ENCODE assay signal across 10 cellular contexts in genomic region chr17:6374271-6374691, GRCh38.
A peak's percentile ranks its signal among the peaks of the same experiment; 100 is the strongest.
DNase-seq lines count a peak whose midpoint lies in the region; ATAC-seq and TF ChIP-seq lines count a peak whose summit lies in the region.
"Had no signal": no experiment of that assay in that cellular context is flagged by ENCODE, and none has a peak within 500 bp of the region (broad histone marks: within the 10 kb centered on the region; RNA-seq: fewer than 3 reads in every experiment).

No MANE protein-coding gene starts in this region.

- H3K27ac ChIP-seq in RWPE2 (ENCODE audit: poor library complexity, severe bottlenecking): peak overlapping the region; percentile 76

- peaks cover 0 to 17% of the 10 kb centered on the region in 2 donors for H3K9me3 Mint-ChIP-seq in activated naive CD4-positive, alpha-beta T cell treated with anti-CD3 and anti-CD28 coated beads, Interleukin-2, amount 50 U/mL, for 72 hours
- H3K9me3 Mint-ChIP-seq in stimulated activated naive CD8-positive, alpha-beta T cell treated with anti-CD3 and anti-CD28 coated beads, Interleukin-15, Interleukin-2, amounts not matched to agents 100 ng/mL and 50 ng/mL, for 24 hours: no peaks in the 10 kb centered on the region

- TF ChIP-seq CTCF in RWPE2 (IDR thresholded peaks at IDR 0.05; ENCODE audit: poor library complexity, severe bottlenecking) (no peak), GM13977 (IDR thresholded peaks at IDR 0.05; ENCODE audit: extremely low read depth, insufficient read depth, missing control alignments) (no peak)

- H3K27ac Mint-ChIP-seq in activated naive CD4-positive, alpha-beta T cell treated with anti-CD3 and anti-CD28 coated beads, Interleukin-2, amount 50 U/mL, for 72 hours: peak overlapping the region; percentile 12 to 65
- H3K27ac Mint-ChIP-seq in stimulated activated naive CD8-positive, alpha-beta T cell treated with anti-CD3 and anti-CD28 coated beads, Interleukin-15, Interleukin-2, amounts not matched to agents 100 ng/mL and 50 ng/mL, for 24 hours: peak overlapping the region; percentile 84
- H3K27ac Mint-ChIP-seq: natural killer cell had no signal

- H3K36me3 Mint-ChIP-seq in activated naive CD4-positive, alpha-beta T cell treated with anti-CD3 and anti-CD28 coated beads, Interleukin-2, amount 50 U/mL, for 72 hours: peaks cover 5 to 17% of the 10 kb centered on the region in 2 donors
- H3K36me3 Mint-ChIP-seq in stimulated activated naive CD8-positive, alpha-beta T cell treated with anti-CD3 and anti-CD28 coated beads, Interleukin-15, Interleukin-2, amounts not matched to agents 100 ng/mL and 50 ng/mL, for 24 hours (ENCODE audit: low read depth): no peaks in the 10 kb centered on the region
- H3K36me3 Mint-ChIP-seq: natural killer cell had no signal

- H3K4me3 ChIP-seq in RWPE2 (ENCODE audit: severe bottlenecking) (no peak overlapping the region), iPS-18c (ENCODE audit: insufficient read depth, low read depth, low read length) (peak overlapping the region; percentile 6; the same call in 1 of the 2 replicates)
- H3K4me3 ChIP-seq: heart right ventricle had no signal

- no peak for DNase-seq in activated naive CD4-positive, alpha-beta T cell treated with anti-CD3 and anti-CD28 coated beads, Interleukin-2, amount 50 U/mL, for 72 hours (ENCODE audit: low spot score in 2 of 2)
- no peak for DNase-seq in activated naive CD4-positive, alpha-beta T cell (lab: John Stamatoyannopoulos, UW)
- DNase-seq in RWPE2 (ENCODE audit: low spot score): no peak
- no peak for DNase-seq in GM13977 (ENCODE audit: low spot score)
- no peak for DNase-seq in NCI-H1694 (lab: John Stamatoyannopoulos, UW)
- DNase-seq: heart right ventricle, natural killer cell had no signal

- no peaks in the 10 kb centered on the region for H3K27me3 ChIP-seq in RWPE2 (ENCODE audit: insufficient read depth, poor library complexity, severe bottlenecking)

- H3K4me3 Mint-ChIP-seq in stimulated activated naive CD8-positive, alpha-beta T cell treated with anti-CD3 and anti-CD28 coated beads, Interleukin-15, Interleukin-2, amounts not matched to agents 100 ng/mL and 50 ng/mL, for 24 hours: peak overlapping the region; percentile 44
- H3K4me3 Mint-ChIP-seq: natural killer cell had no signal

- peak; percentile 47 to 62 for ATAC-seq in activated naive CD4-positive, alpha-beta T cell treated with anti-CD3 and anti-CD28 coated beads, Interleukin-2, amount 50 U/mL, for 72 hours
- ATAC-seq in RWPE2 (ENCODE audit: low read depth) (peak; percentile 93), GM19351 (IDR thresholded peaks at IDR 0.05; ENCODE audit: unreplicated experiment) (no peak)

- peaks cover 55% of the 10 kb centered on the region for H3K27me3 Mint-ChIP-seq in stimulated activated naive CD8-positive, alpha-beta T cell treated with anti-CD3 and anti-CD28 coated beads, Interleukin-15, Interleukin-2, amounts not matched to agents 100 ng/mL and 50 ng/mL, for 24 hours

- H3K4me1 Mint-ChIP-seq in stimulated activated naive CD8-positive, alpha-beta T cell treated with anti-CD3 and anti-CD28 coated beads, Interleukin-15, Interleukin-2, amounts not matched to agents 100 ng/mL and 50 ng/mL, for 24 hours (ENCODE audit: low read depth): peaks cover 23% of the 10 kb centered on the region
- H3K4me1 Mint-ChIP-seq: natural killer cell had no signal

- in situ Hi-C loops in GM13977 (cut with MboI; ENCODE audit: low pct_unique_long_range_greater_than_20kb, low sequenced_read_pairs, unreplicated experiment): no loop called here

- peaks cover 19% of the 10 kb centered on the region for H3K4me1 ChIP-seq in RWPE2 (ENCODE audit: insufficient read depth, poor library complexity, severe bottlenecking)

- H3K9me3 ChIP-seq in RWPE2 (ENCODE audit: severe bottlenecking): peaks cover 5% of the 10 kb centered on the region
- no peaks in the 10 kb centered on the region for H3K9me3 ChIP-seq in iPS-18c (ENCODE audit: control insufficient read depth, insufficient read depth, low read length)

- H3K36me3 ChIP-seq in RWPE2 (ENCODE audit: low read depth): no peaks in the 10 kb centered on the region
- H3K36me3 ChIP-seq: heart right ventricle had no signal
